In the genomic region with DNA sequence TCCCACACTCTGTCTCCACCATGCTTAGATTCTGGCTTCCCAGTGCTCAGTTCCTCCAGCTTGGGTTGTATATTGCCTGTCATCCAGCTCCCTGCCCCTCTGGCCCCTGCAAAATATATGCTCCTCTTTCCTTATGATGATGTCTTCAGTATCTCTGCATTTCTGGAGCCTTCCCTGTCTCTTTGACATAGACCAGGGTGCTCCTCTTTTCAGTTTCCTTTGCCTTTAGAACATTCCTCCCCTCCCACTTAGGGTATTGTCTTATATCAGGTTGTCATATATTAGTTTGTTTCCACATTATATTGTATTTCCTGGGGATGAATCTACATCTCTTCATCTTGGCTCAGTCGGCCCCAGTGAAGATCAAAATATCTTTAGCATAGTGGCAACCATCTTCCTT, we compare ENCODE assay signal across 17 cellular contexts.
A peak's percentile ranks its signal among the peaks of the same experiment; 100 is the strongest.
DNase-seq lines count a peak whose midpoint lies in the region; ATAC-seq and TF ChIP-seq lines count a peak whose summit lies in the region.
"Had no signal": no experiment of that assay in that cellular context is flagged by ENCODE, and none has a peak within 500 bp of the region (broad histone marks: within the 10 kb centered on the region; RNA-seq: fewer than 3 reads in every experiment).

No MANE protein-coding gene starts in this region.

- no peak for TF ChIP-seq CTCF in transverse colon (IDR thresholded peaks at IDR 0.05)

- H3K9me3 ChIP-seq in transverse colon, result no peaks in the 10 kb centered on the region
- H3K9me3 ChIP-seq: BE2C, Caco-2 had no signal

- ATAC-seq in T-cell (replicated peaks in 1 of 4) (peak in 2 of 4 experiments; percentile 17 to 44), GM18505 (IDR thresholded peaks at IDR 0.05; ENCODE audit: unreplicated experiment) (no peak)
- no peak for ATAC-seq in activated naive CD8-positive, alpha-beta T cell treated with anti-CD3 and anti-CD28 coated beads, Interleukin-2, amount 50 U/mL, for 24 hours
- ATAC-seq: HCT116 had no signal

- peaks cover 74% of the 10 kb centered on the region for H3K4me1 Mint-ChIP-seq in activated naive CD4-positive, alpha-beta T cell treated with anti-CD3 and anti-CD28 coated beads, Interleukin-2, amount 50 U/mL, for 24 hours
- H3K4me1 Mint-ChIP-seq in T-cell, result peaks cover 28 to 63% (median 32%) of the 10 kb centered on the region in 3 donors
- peaks cover 77% of the 10 kb centered on the region for H3K4me1 Mint-ChIP-seq in activated naive CD8-positive, alpha-beta T cell treated with anti-CD3 and anti-CD28 coated beads, Interleukin-2, amount 50 U/mL, for 24 hours

- peaks cover 8% of the 10 kb centered on the region for H3K36me3 Mint-ChIP-seq in activated naive CD4-positive, alpha-beta T cell treated with anti-CD3 and anti-CD28 coated beads, Interleukin-2, amount 50 U/mL, for 24 hours
- H3K36me3 Mint-ChIP-seq in T-cell, result no peaks in the 10 kb centered on the region
- peaks cover 52% of the 10 kb centered on the region for H3K36me3 Mint-ChIP-seq in activated naive CD8-positive, alpha-beta T cell treated with anti-CD3 and anti-CD28 coated beads, Interleukin-2, amount 50 U/mL, for 24 hours (ENCODE audit: low read depth)

- in situ Hi-C loops in transverse colon (cut with MboI; ENCODE audit: low pct_ligation_motif_present in 1 of 4, low pct_unique_long_range_greater_than_20kb in 1 of 4, low sequenced_read_pairs in 3 of 4), result no loop called here
- in situ Hi-C loops in ACHN (cut with HindIII; ENCODE audit: low pct_ligation_motif_present, low pct_unique_long_range_greater_than_20kb, low sequenced_read_pairs), result no loop called here

- peaks cover 10% of the 10 kb centered on the region for H3K9me3 Mint-ChIP-seq in activated naive CD4-positive, alpha-beta T cell treated with anti-CD3 and anti-CD28 coated beads, Interleukin-2, amount 50 U/mL, for 24 hours
- no peaks in the 10 kb centered on the region for H3K9me3 Mint-ChIP-seq in T-cell
- H3K9me3 Mint-ChIP-seq in activated naive CD8-positive, alpha-beta T cell treated with anti-CD3 and anti-CD28 coated beads, Interleukin-2, amount 50 U/mL, for 24 hours, result peaks cover 12% of the 10 kb centered on the region

- POLR2A ChIA-PET in T-cell (lab: Charles Lee), result no interaction called here

- whole genome bisulfite sequencing in transverse colon (ENCODE audit: low coverage in 1 of 2), 2 donors, result 84% methylated on average over 1 of the region's 1 CpG; no CpG with 5 or more reads in 1 of the 2 donors

- H3K27me3 Mint-ChIP-seq in activated naive CD4-positive, alpha-beta T cell treated with anti-CD3 and anti-CD28 coated beads, Interleukin-2, amount 50 U/mL, for 24 hours, result no peaks in the 10 kb centered on the region
- peaks cover 0 to 11% of the 10 kb centered on the region in 2 donors for H3K27me3 Mint-ChIP-seq in T-cell
- no peaks in the 10 kb centered on the region for H3K27me3 Mint-ChIP-seq in activated naive CD8-positive, alpha-beta T cell treated with anti-CD3 and anti-CD28 coated beads, Interleukin-2, amount 50 U/mL, for 24 hours

- H3K27me3 ChIP-seq in transverse colon, result no peaks in the 10 kb centered on the region
- H3K27me3 ChIP-seq: BE2C had no signal

- no peaks in the 10 kb centered on the region for H3K36me3 ChIP-seq in transverse colon
- H3K36me3 ChIP-seq: BE2C had no signal

- peak overlapping the region; percentile 96 for H3K27ac Mint-ChIP-seq in activated naive CD4-positive, alpha-beta T cell treated with anti-CD3 and anti-CD28 coated beads, Interleukin-2, amount 50 U/mL, for 24 hours
- H3K27ac Mint-ChIP-seq in T-cell, result peak overlapping the region; percentile 80 to 89
- peak overlapping the region; percentile 98 for H3K27ac Mint-ChIP-seq in activated naive CD8-positive, alpha-beta T cell treated with anti-CD3 and anti-CD28 coated beads, Interleukin-2, amount 50 U/mL, for 24 hours

- CTCF ChIA-PET in T-cell (lab: Charles Lee), result no interaction called here

- no peak for DNase-seq in activated naive CD4-positive, alpha-beta T cell (lab: John Stamatoyannopoulos, UW)
- DNase-seq in T-cell (no peak), transverse colon (no peak), ACHN (no peak)
- no peak for DNase-seq in activated naive CD8-positive, alpha-beta T cell treated with anti-CD3 and anti-CD28 coated beads, Interleukin-2, amount 50 U/mL, for 24 hours
- DNase-seq: BE2C, Caco-2, DMS53, Karpas-422, MM.1S, NCI-H1105 treated with DMSO at 0.1 percent for 48 hours, NCI-H187, NCI-H82, SHP77 had no signal

- no peaks in the 10 kb centered on the region for H3K4me1 ChIP-seq in transverse colon
- H3K4me1 ChIP-seq: BE2C, Caco-2 had no signal

- no peak overlapping the region for H3K4me3 ChIP-seq in transverse colon

- TF ChIP-seq POLR2A in GM18505 (IDR thresholded peaks at IDR 0.05; ENCODE audit: borderline replicate concordance, extremely low read depth, insufficient read depth, insufficient read length) (no peak), transverse colon (IDR thresholded peaks at IDR 0.05) (no peak)

- H3K27ac ChIP-seq in transverse colon, result no peak overlapping the region

- H3K4me3 Mint-ChIP-seq in activated naive CD4-positive, alpha-beta T cell treated with anti-CD3 and anti-CD28 coated beads, Interleukin-2, amount 50 U/mL, for 24 hours, result peak overlapping the region; percentile 83
- H3K4me3 Mint-ChIP-seq in T-cell, result peak overlapping the region in 1 of 3 donors; percentile 45
- peak overlapping the region; percentile 81 for H3K4me3 Mint-ChIP-seq in activated naive CD8-positive, alpha-beta T cell treated with anti-CD3 and anti-CD28 coated beads, Interleukin-2, amount 50 U/mL, for 24 hours

- intact Hi-C loops in transverse colon (cut with DNase I; ENCODE audit: low total_unique reads), result no loop called here

- no peak for TF ChIP-seq EP300 in transverse colon (IDR thresholded peaks at IDR 0.05; ENCODE audit: low read depth)
